In genomic region chr18:25896178-25896780, GRCh38 we compare ENCODE assay signal across 8 cellular contexts.
DNase-seq lines count a peak whose midpoint lies in the region; ATAC-seq, FAIRE-seq and TF ChIP-seq lines count a peak whose summit lies in the region.

No MANE protein-coding gene starts in this region.

- H3K36me3 ChIP-seq in small intestine (ENCODE audit: control insufficient read depth in 2 of 2, insufficient read depth in 2 of 2, low read length in 2 of 2): no peaks in the 10 kb centered on the region

- H3K9me3 ChIP-seq in small intestine (ENCODE audit: control insufficient read depth, low read depth): no peaks in the 10 kb centered on the region

- peaks cover 0 to 2% of the 10 kb centered on the region in 2 donors for H3K27me3 ChIP-seq in small intestine (ENCODE audit: control insufficient read depth in 2 of 2, insufficient read depth in 2 of 2, low read length in 2 of 2)

- no peak for FAIRE-seq in small intestine (lab: Jason Lieb, UNC)

- DNase-seq in AG09319 (ENCODE audit: extremely low read depth, low read depth) (peak; percentile 31), NCI-H128 (lab: John Stamatoyannopoulos, UW; ENCODE audit: unreplicated experiment) (peak; percentile 36), glomerular visceral epithelial cell (ENCODE audit: extremely low spot score) (peak; percentile 59), small intestine (peak; percentile 16)
- no peak for DNase-seq in activated CD4-positive, CD25-positive, alpha-beta regulatory T cell treated with anti-CD3 and anti-CD28 coated beads, Interleukin-2, amount 50 U/mL, for 72 hours

- TF ChIP-seq CTCF in AG09319 (IDR thresholded peaks at IDR 0.05; ENCODE audit: low read depth, low read length) (peak; percentile 86), GM12874 (IDR thresholded peaks at IDR 0.05; ENCODE audit: insufficient read depth, low read depth, low read length) (peak; percentile 64; the same call in 1 of the 2 replicates), VCaP (conservative IDR thresholded peaks at IDR 0.05) (peak; percentile 94)

- no peak overlapping the region for H3K4me3 ChIP-seq in small intestine (ENCODE audit: low read depth in 1 of 2, low read length in 2 of 2)

- WGBS in small intestine, 3 donors: 14 to 21% (median 19%) methylated on average over 10 of the region's 10 CpGs

- H3K4me1 ChIP-seq in small intestine (ENCODE audit: control insufficient read depth in 2 of 2, insufficient read depth in 1 of 2, low read depth in 1 of 2, low read length in 1 of 2): no peaks in the 10 kb centered on the region

- no peak overlapping the region for H3K27ac ChIP-seq in VCaP
- H3K27ac ChIP-seq in small intestine (ENCODE audit: low read depth in 1 of 2, low read length in 1 of 2): no peak overlapping the region

- peak; percentile 82 for ATAC-seq in HG02588 (IDR thresholded peaks at IDR 0.05; ENCODE audit: unreplicated experiment)
